Comparison of ENCODE assay signal across 9 cellular contexts in the genomic region with DNA sequence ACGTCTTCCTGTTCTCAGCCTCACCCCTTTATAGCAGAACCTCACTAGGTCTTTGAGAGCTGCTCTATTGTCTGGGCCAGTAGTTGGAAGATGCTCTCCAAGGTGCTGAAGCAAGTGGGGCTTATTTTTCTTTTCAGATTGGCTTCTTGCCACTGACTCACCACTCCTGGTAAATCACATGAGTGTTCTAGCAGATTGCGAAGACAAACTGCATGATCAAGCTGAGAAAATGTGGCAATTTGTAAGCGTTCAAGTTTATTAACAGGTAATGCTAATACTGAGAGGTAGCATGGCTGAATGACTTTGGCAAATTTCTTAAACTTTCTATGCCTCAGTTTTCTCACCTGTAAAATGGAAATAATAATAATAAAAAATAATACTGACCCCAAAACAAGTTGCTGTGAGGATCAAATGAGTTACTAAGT. TPM values are rescaled to one million over a fixed set of nuclear protein-coding genes. Genes with fewer than 3 reads are reported as not detected.
DNase-seq lines count a peak whose midpoint lies in the region; ATAC-seq, FAIRE-seq and TF ChIP-seq lines count a peak whose summit lies in the region.
"Had no signal": no experiment of that assay in that cellular context is flagged by ENCODE, and none has a peak within 500 bp of the region (broad histone marks: within the 10 kb centered on the region; RNA-seq: fewer than 3 reads in every experiment).

No MANE protein-coding gene starts in this region.

- no peak overlapping the region for H3K27ac Mint-ChIP-seq in astrocyte (ENCODE audit: unreplicated experiment)

- no peak overlapping the region for H3K9ac ChIP-seq in astrocyte (ENCODE audit: low read length)
- H3K9ac ChIP-seq in HepG2 (ENCODE audit: insufficient read depth, low read depth, low read length) = no peak overlapping the region

- H3K79me2 ChIP-seq in astrocyte (ENCODE audit: insufficient read depth, low read length) (no peaks in the 10 kb centered on the region), HepG2 (ENCODE audit: insufficient read depth, low read length) (no peaks in the 10 kb centered on the region)

- H3K4me3 ChIP-seq in astrocyte (ENCODE audit: insufficient read depth, low read depth, low read length) = no peak overlapping the region
- no peak overlapping the region for H3K4me3 ChIP-seq in HepG2 (replicated peaks in 1 of 3; ENCODE audit: insufficient read depth in 1 of 3, low read depth in 2 of 3, low read length in 3 of 3)
- H3K4me3 ChIP-seq: heart left ventricle had no signal

- peak; percentile 88 for FAIRE-seq in astrocyte (lab: Jason Lieb, UNC)
- no peak for FAIRE-seq in HepG2 (lab: Jason Lieb, UNC)

- intact Hi-C loops in HepG2 (cut with micrococcal nuclease; ENCODE audit: unreplicated experiment) = loop anchor here (10.0 kb wide), 1 partner anchor 60 kb away; the partner anchor contains the start of gene CACNG2

- H3K27me3 ChIP-seq in astrocyte (ENCODE audit: insufficient read depth, low read length) (peaks cover 16% of the 10 kb centered on the region), HepG2 (ENCODE audit: control insufficient read depth in 1 of 2, insufficient read depth in 2 of 2, low read length in 2 of 2) (peaks cover 2 to 18% of the 10 kb centered on the region in 2 experiments; a peak in 4 of 5 replicates)

- TF ChIP-seq RAD21 in HepG2 (CRISPR knock-in tag; IDR thresholded peaks at IDR 0.05) = no peak

- CTCF ChIA-PET in HepG2 (lab: Yijun Ruan, JAX; ENCODE audit: low intra/inter-chr PET ratio, low total read pairs) = no interaction called here

- H3K9me3 ChIP-seq in astrocyte (ENCODE audit: insufficient read depth, low read depth, low read length) = no peaks in the 10 kb centered on the region
- H3K9me3 ChIP-seq in HepG2 (ENCODE audit: low read length) = no peaks in the 10 kb centered on the region

- ATAC-seq in HepG2 = no peak; the same call in 2 of the 3 replicates
- ATAC-seq in GM18867 (IDR thresholded peaks at IDR 0.05; ENCODE audit: unreplicated experiment) = no peak
- no peak for ATAC-seq in HG03432 (IDR thresholded peaks at IDR 0.05; ENCODE audit: unreplicated experiment)

- TF ChIP-seq EP300 in HepG2 (IDR thresholded peaks at IDR 0.05; ENCODE audit: low read depth in 2 of 2, low read length in 2 of 2) = no peak
- TF ChIP-seq EP300 in HepG2 (CRISPR knock-in tag; IDR thresholded peaks at IDR 0.05; ENCODE audit: borderline replicate concordance) = no peak

- H3K36me3 ChIP-seq in astrocyte (ENCODE audit: insufficient read depth, low read length) (no peaks in the 10 kb centered on the region), HepG2 (replicated peaks in 1 of 2; ENCODE audit: control insufficient read depth in 1 of 2, insufficient read depth in 2 of 2, low read length in 2 of 2) (no peaks in the 10 kb centered on the region)
- H3K36me3 ChIP-seq: heart left ventricle had no signal

- POLR2A ChIA-PET in HepG2 (lab: Yijun Ruan, JAX) = no interaction called here

- no peak for TF ChIP-seq CTCF in astrocyte (IDR thresholded peaks at IDR 0.05; ENCODE audit: insufficient read depth, low read depth, low read length)
- no peak for TF ChIP-seq CTCF in HepG2 (CRISPR knock-in tag; IDR thresholded peaks at IDR 0.05)

- H4K20me1 ChIP-seq in astrocyte (ENCODE audit: insufficient read depth, low read length) = no peaks in the 10 kb centered on the region
- no peaks in the 10 kb centered on the region for H4K20me1 ChIP-seq in HepG2 (ENCODE audit: insufficient read depth, low read length)

- in situ Hi-C loops in HepG2 (cut with HindIII; ENCODE audit: extremely low pct_ligation_motif_present, low pct_unique_long_range_greater_than_20kb) = no loop called here

- TF ChIP-seq POLR2A in HepG2 (IDR thresholded peaks at IDR 0.05; ENCODE audit: insufficient read depth in 1 of 2, low read depth in 2 of 2, low read length in 2 of 2) = no peak

- H3K27ac ChIP-seq in astrocyte (ENCODE audit: low read depth, low read length) (no peak overlapping the region), HepG2 (ENCODE audit: extremely low read length, insufficient read depth, low read length) (no peak overlapping the region)
- H3K27ac ChIP-seq: heart left ventricle had no signal

- H3K4me3 Mint-ChIP-seq in astrocyte (ENCODE audit: unreplicated experiment) = no peak overlapping the region

- WGBS in HepG2 (ENCODE audit: low lambda C conversion rate) = 7% methylated on average over 3 of the region's 3 CpGs

- no TSS peak for BruUV-seq in HepG2 (replicated peaks; lab: Mats Ljungman, UMichigan)

- H3K4me1 Mint-ChIP-seq in astrocyte (ENCODE audit: low read depth, unreplicated experiment) = peaks cover 9% of the 10 kb centered on the region

- no peaks in the 10 kb centered on the region for H3K4me1 ChIP-seq in astrocyte (ENCODE audit: insufficient read depth, low read length)
- H3K4me1 ChIP-seq in HepG2 (ENCODE audit: insufficient read depth, low read length) = no peaks in the 10 kb centered on the region
- H3K4me1 ChIP-seq: heart left ventricle had no signal

- no peaks in the 10 kb centered on the region for H3K36me3 Mint-ChIP-seq in astrocyte (ENCODE audit: low read depth, unreplicated experiment)

- peaks cover 61% of the 10 kb centered on the region for H3K27me3 Mint-ChIP-seq in astrocyte (ENCODE audit: low read depth, unreplicated experiment)

- peaks cover 7% of the 10 kb centered on the region for H3K9me3 Mint-ChIP-seq in astrocyte (ENCODE audit: unreplicated experiment)

- no peak overlapping the region for H3K4me2 ChIP-seq in astrocyte (ENCODE audit: low read length)
- H3K4me2 ChIP-seq in HepG2 (ENCODE audit: low read depth, low read length) = no peak overlapping the region

- DNase-seq in EH (ENCODE audit: low read depth) (peak; percentile 92), KG1 (lab: John Stamatoyannopoulos, UW) (peak; percentile 3), astrocyte (ENCODE audit: low read depth) (peak; percentile 82), HepG2 (ENCODE audit: low spot score) (peak; percentile 51), OCI-M2 (lab: John Stamatoyannopoulos, UW; ENCODE audit: unreplicated experiment) (no peak), T-helper 9 cell (no peak)
- DNase-seq: heart left ventricle had no signal

- H2AFZ ChIP-seq in astrocyte (ENCODE audit: low read depth, low read length) (no peak overlapping the region), HepG2 (ENCODE audit: low read length) (no peak overlapping the region)

TF ChIP-seq in HepG2, 621 proteins besides CTCF, POLR2A, EP300 and RAD21 (continues in another document):
- TF ChIP-seq TRIM22 (IDR thresholded peaks at IDR 0.05) = no peak
- no peak for TF ChIP-seq SYNCRIP (IDR thresholded peaks at IDR 0.05; ENCODE audit: insufficient read depth, low read depth, low read length)
- TF ChIP-seq ZZZ3 (CRISPR knock-in tag; IDR thresholded peaks at IDR 0.05; ENCODE audit: borderline replicate concordance) = no peak
- no peak for TF ChIP-seq KLF15 (CRISPR knock-in tag; IDR thresholded peaks at IDR 0.05; ENCODE audit: borderline replicate concordance)
- TF ChIP-seq NKX3-1 (CRISPR knock-in tag; IDR thresholded peaks at IDR 0.05) = 0 out of 2 replicates have a peak, but pooled peaks have one; percentile 32
- TF ChIP-seq JARID2 (CRISPR knock-in tag; IDR thresholded peaks at IDR 0.05; ENCODE audit: insufficient replicate concordance) = no peak
- TF ChIP-seq JUN (CRISPR knock-in tag; IDR thresholded peaks at IDR 0.05) = no peak

RNA-seq across cellular contexts. Expression of gene CACNG2, which starts 59.2 kb away (rescaled TPM):
- total RNA-seq in astrocyte (not detected in 2 replicates), HepG2 (2016; rRNA removed; fragmentation: Illumina TruSeq; extraction: Trizol) (not detected in 2 replicates)
- not detected in 2 replicates for total RNA-seq in HepG2 (2016; cell fraction: cytosol; rRNA removed; fragmentation: Illumina TruSeq; extraction: Trizol; ENCODE audit: low read depth)
- total RNA-seq in HepG2 (2016; cell fraction: insoluble cytoplasmic fraction; rRNA removed; fragmentation: Illumina TruSeq; extraction: Trizol) = not detected in 2 replicates
- total RNA-seq in HepG2 (2016; cell fraction: membrane; rRNA removed; fragmentation: Illumina TruSeq; extraction: Trizol) = not detected in 2 replicates
- total RNA-seq in HepG2 (2016; cell fraction: nucleus; rRNA removed; fragmentation: Illumina TruSeq; extraction: Trizol) = not detected in 2 replicates
- not detected in 2 replicates for polyA plus RNA-seq in HepG2 (2011; rRNA removed)
- not detected in 2 replicates for polyA plus RNA-seq in HepG2 (2011; cell fraction: cytosol; rRNA removed)
- not detected in 2 replicates for polyA plus RNA-seq in HepG2 (2011; cell fraction: nucleus; rRNA removed)
- polyA plus RNA-seq in HepG2 (2012) = not detected in 2 replicates
- not detected in 2 replicates for polyA plus RNA-seq in HepG2 (2016; cell fraction: cytosol; fragmentation: Illumina TruSeq; extraction: Trizol; ENCODE audit: low read depth)
- not detected in 2 replicates for polyA plus RNA-seq in HepG2 (2016; cell fraction: insoluble cytoplasmic fraction; fragmentation: Illumina TruSeq; extraction: Trizol; ENCODE audit: low read depth)
- polyA plus RNA-seq in HepG2 (2016; cell fraction: membrane; fragmentation: Illumina TruSeq; extraction: Trizol; ENCODE audit: low read depth) = not detected in 2 replicates
- polyA plus RNA-seq in HepG2 (2016; cell fraction: nucleus; fragmentation: Illumina TruSeq; extraction: Trizol; ENCODE audit: insufficient read depth, low read depth) = not detected in 2 replicates
- not detected in 2 replicates for polyA minus RNA-seq in HepG2 (2011; rRNA and poly(A)+ RNA removed; ENCODE audit: low replicate concordance)
- polyA minus RNA-seq in HepG2 (2011; cell fraction: cytosol; rRNA and poly(A)+ RNA removed) = not detected in 2 replicates
- not detected in 2 replicates for polyA minus RNA-seq in HepG2 (2011; cell fraction: nucleus; rRNA and poly(A)+ RNA removed)
- total RNA-seq: heart left ventricle had no signal
- polyA plus RNA-seq: heart left ventricle had no signal

Comparison
In these comparisons a context has a peak if more than half of its experiments do, and no peak if none do; other contexts are left out.
1. DNase-seq: peak in EH (single experiment), KG1 (single experiment), astrocyte (single experiment) and HepG2 (single experiment); none in OCI-M2 (single experiment) and T-helper 9 cell (single experiment).